In the genomic region with DNA sequence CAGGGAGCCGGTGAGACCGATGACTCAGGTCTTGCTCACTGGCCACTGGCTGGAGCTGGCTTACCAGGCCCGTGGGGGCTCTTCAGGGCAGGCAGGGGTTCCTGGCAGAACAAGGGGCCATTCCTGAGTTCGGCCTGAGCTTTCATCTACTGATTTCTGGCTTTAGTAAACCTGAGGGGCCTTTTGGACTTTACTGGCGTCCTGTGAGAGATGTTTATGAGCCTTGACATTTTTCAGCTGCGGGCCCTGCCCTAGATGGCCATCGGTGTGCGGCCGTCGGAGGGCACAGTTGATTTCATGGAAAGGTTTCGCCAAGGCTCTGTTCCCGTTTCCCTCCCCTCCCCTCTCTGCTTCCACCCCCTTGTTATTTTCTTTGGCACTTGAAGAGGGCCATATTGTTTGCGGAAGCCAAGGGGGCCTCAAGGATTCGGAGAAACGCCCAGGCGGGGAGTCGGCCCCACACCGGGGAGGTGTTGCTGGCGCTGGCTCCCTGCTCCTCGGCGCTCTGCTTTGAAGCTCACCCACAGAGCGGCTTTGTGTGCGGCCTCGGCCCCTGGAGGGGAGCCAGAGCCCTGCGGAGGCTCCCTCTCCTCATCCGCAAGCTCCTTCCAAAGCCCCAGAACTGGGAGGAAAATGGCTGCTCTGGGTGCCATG, we compare ENCODE assay signal across 21 cellular contexts. TPM values are rescaled to one million over a fixed set of nuclear protein-coding genes. Genes with fewer than 3 reads are reported as not detected.
DNase-seq lines count a peak whose midpoint lies in the region; ATAC-seq, FAIRE-seq and TF ChIP-seq lines count a peak whose summit lies in the region.
"Had no signal": no experiment of that assay in that cellular context is flagged by ENCODE, and none has a peak within 500 bp of the region (broad histone marks: within the 10 kb centered on the region; RNA-seq: fewer than 3 reads in every experiment).

No MANE protein-coding gene starts in this region.

- no peak overlapping the region for H3K4me3 Mint-ChIP-seq in astrocyte (ENCODE audit: unreplicated experiment)
- H3K4me3 Mint-ChIP-seq: CD4-positive, alpha-beta T cell; IgD-negative memory B cell; mesothelial cell of epicardium had no signal

- H3K27ac Mint-ChIP-seq in astrocyte (ENCODE audit: unreplicated experiment): no peak overlapping the region
- H3K27ac Mint-ChIP-seq: CD4-positive, alpha-beta T cell; IgD-negative memory B cell; mesothelial cell of epicardium had no signal

- DNase-seq in COR-L47 (lab: John Stamatoyannopoulos, UW): peak; percentile 91
- DNase-seq in astrocyte (ENCODE audit: low read depth): peak; percentile 29
- peak; percentile 76 to 87 for DNase-seq in left lung
- no peak for DNase-seq in medulla oblongata (ENCODE audit: extremely low spot score)
- no peak for DNase-seq in activated CD4-positive, CD25-positive, alpha-beta regulatory T cell (lab: John Stamatoyannopoulos, UW)
- DNase-seq in stimulated activated CD4-positive, alpha-beta T cell treated with anti-CD3 and anti-CD28 coated beads, Interleukin-1b, Interleukin-23, amount 100 ng/mL, for 48 hours: no peak
- DNase-seq: activated CD4-positive, alpha-beta T cell treated with anti-CD3 and anti-CD28 coated beads, Interleukin-2, amount 50 U/mL, for 4 hours; activated T-cell treated with anti-CD3 and anti-CD28 coated beads, Interleukin-2, amount 50 U/mL, for 48 hours; CD4-positive, alpha-beta T cell; DND-41; esophagus squamous epithelium; head of caudate nucleus; MV-4-11; NCI-H2171; Peyer's patch had no signal

- peaks cover 3% of the 10 kb centered on the region for H3K4me1 ChIP-seq in astrocyte (ENCODE audit: insufficient read depth, low read length)
- H3K4me1 ChIP-seq in left lung: peaks cover 3 to 6% of the 10 kb centered on the region in 2 donors
- H3K4me1 ChIP-seq: esophagus squamous epithelium, Peyer's patch had no signal

- no peak for FAIRE-seq in astrocyte (lab: Jason Lieb, UNC)

- TF ChIP-seq CTCF in astrocyte (IDR thresholded peaks at IDR 0.05; ENCODE audit: insufficient read depth, low read depth, low read length) (no peak), left lung (IDR thresholded peaks at IDR 0.05) (no peak)

- no peaks in the 10 kb centered on the region for H3K79me2 ChIP-seq in astrocyte (ENCODE audit: insufficient read depth, low read length)

- H4K20me1 ChIP-seq in astrocyte (ENCODE audit: insufficient read depth, low read length): no peaks in the 10 kb centered on the region

- no peaks in the 10 kb centered on the region for H3K9me3 Mint-ChIP-seq in astrocyte (ENCODE audit: unreplicated experiment)
- H3K9me3 Mint-ChIP-seq: activated naive CD4-positive, alpha-beta T cell treated with anti-CD3 and anti-CD28 coated beads, Interleukin-2, amount 50 U/mL, for 72 hours; CD4-positive, alpha-beta T cell; IgD-negative memory B cell; mesothelial cell of epicardium had no signal

- no peak for TF ChIP-seq RAD21 in Ishikawa (IDR thresholded peaks at IDR 0.05; ENCODE audit: low read depth)

- peaks cover 5% of the 10 kb centered on the region for H3K27me3 Mint-ChIP-seq in astrocyte (ENCODE audit: low read depth, unreplicated experiment)

- H2AFZ ChIP-seq in astrocyte (ENCODE audit: low read depth, low read length): peak overlapping the region; percentile 65

- H3K36me3 Mint-ChIP-seq in astrocyte (ENCODE audit: low read depth, unreplicated experiment): no peaks in the 10 kb centered on the region
- H3K36me3 Mint-ChIP-seq: activated naive CD4-positive, alpha-beta T cell treated with anti-CD3 and anti-CD28 coated beads, Interleukin-2, amount 50 U/mL, for 72 hours; IgD-negative memory B cell; mesothelial cell of epicardium had no signal

- H3K9ac ChIP-seq in astrocyte (ENCODE audit: low read length): no peak overlapping the region

- TF ChIP-seq EP300 in Ishikawa (IDR thresholded peaks at IDR 0.05; ENCODE audit: borderline replicate concordance): peak; percentile 71

- H3K36me3 ChIP-seq in astrocyte (ENCODE audit: insufficient read depth, low read length) (no peaks in the 10 kb centered on the region), left lung (no peaks in the 10 kb centered on the region)
- H3K36me3 ChIP-seq: cardiac muscle cell, esophagus squamous epithelium, Peyer's patch had no signal

- ATAC-seq in left lung (peak; percentile 76), HG02884 (IDR thresholded peaks at IDR 0.05; ENCODE audit: unreplicated experiment) (no peak)
- ATAC-seq: activated naive CD4-positive, alpha-beta T cell treated with anti-CD3 and anti-CD28 coated beads, Interleukin-2, amount 50 U/mL, for 72 hours had no signal

- intact Hi-C loops in left lung (cut with DNase I): loop anchor here in 1 of 2 donors (10.0 kb wide), 1 partner anchor 131 kb away; no protein-coding TSS in a partner anchor

- no peak overlapping the region for H3K4me3 ChIP-seq in astrocyte (ENCODE audit: insufficient read depth, low read depth, low read length)
- no peak overlapping the region for H3K4me3 ChIP-seq in left lung
- H3K4me3 ChIP-seq: cardiac muscle cell, esophagus squamous epithelium, Peyer's patch had no signal

- no peaks in the 10 kb centered on the region for H3K4me1 Mint-ChIP-seq in astrocyte (ENCODE audit: low read depth, unreplicated experiment)

- no peaks in the 10 kb centered on the region for H3K9me3 ChIP-seq in astrocyte (ENCODE audit: insufficient read depth, low read depth, low read length)
- H3K9me3 ChIP-seq in left lung: no peaks in the 10 kb centered on the region
- H3K9me3 ChIP-seq: esophagus squamous epithelium, Peyer's patch had no signal

- H3K4me2 ChIP-seq in astrocyte (ENCODE audit: low read length): peak overlapping the region; percentile 57

- H3K27ac ChIP-seq in astrocyte (ENCODE audit: low read depth, low read length): peak overlapping the region; percentile 28
- H3K27ac ChIP-seq in left lung: peak overlapping the region; percentile 20 to 76
- H3K27ac ChIP-seq: cardiac muscle cell, esophagus squamous epithelium, Peyer's patch had no signal

- H3K27me3 ChIP-seq in astrocyte (ENCODE audit: insufficient read depth, low read length) (no peaks in the 10 kb centered on the region), left lung (no peaks in the 10 kb centered on the region)
- H3K27me3 ChIP-seq: cardiac muscle cell, Peyer's patch had no signal

TF ChIP-seq in Ishikawa, 13 proteins besides CTCF, POLR2A, EP300 and RAD21:
- no peak for TF ChIP-seq TAF1 (IDR thresholded peaks at IDR 0.05; ENCODE audit: low read depth)
- TF ChIP-seq CEBPB (IDR thresholded peaks at IDR 0.05): no peak
- TF ChIP-seq NFIC (IDR thresholded peaks at IDR 0.05): peak; percentile 90
- TF ChIP-seq, protein P1, sequence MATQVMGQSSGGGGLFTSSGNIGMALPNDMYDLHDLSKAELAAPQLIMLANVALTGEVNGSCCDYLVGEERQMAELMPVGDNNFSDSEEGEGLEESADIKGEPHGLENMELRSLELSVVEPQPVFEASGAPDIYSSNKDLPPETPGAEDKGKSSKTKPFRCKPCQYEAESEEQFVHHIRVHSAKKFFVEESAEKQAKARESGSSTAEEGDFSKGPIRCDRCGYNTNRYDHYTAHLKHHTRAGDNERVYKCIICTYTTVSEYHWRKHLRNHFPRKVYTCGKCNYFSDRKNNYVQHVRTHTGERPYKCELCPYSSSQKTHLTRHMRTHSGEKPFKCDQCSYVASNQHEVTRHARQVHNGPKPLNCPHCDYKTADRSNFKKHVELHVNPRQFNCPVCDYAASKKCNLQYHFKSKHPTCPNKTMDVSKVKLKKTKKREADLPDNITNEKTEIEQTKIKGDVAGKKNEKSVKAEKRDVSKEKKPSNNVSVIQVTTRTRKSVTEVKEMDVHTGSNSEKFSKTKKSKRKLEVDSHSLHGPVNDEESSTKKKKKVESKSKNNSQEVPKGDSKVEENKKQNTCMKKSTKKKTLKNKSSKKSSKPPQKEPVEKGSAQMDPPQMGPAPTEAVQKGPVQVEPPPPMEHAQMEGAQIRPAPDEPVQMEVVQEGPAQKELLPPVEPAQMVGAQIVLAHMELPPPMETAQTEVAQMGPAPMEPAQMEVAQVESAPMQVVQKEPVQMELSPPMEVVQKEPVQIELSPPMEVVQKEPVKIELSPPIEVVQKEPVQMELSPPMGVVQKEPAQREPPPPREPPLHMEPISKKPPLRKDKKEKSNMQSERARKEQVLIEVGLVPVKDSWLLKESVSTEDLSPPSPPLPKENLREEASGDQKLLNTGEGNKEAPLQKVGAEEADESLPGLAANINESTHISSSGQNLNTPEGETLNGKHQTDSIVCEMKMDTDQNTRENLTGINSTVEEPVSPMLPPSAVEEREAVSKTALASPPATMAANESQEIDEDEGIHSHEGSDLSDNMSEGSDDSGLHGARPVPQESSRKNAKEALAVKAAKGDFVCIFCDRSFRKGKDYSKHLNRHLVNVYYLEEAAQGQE (IDR thresholded peaks at IDR 0.05; ENCODE audit: low read depth): no peak
- TF ChIP-seq EGR1 (IDR thresholded peaks at IDR 0.05): no peak
- TF ChIP-seq, protein P2, sequence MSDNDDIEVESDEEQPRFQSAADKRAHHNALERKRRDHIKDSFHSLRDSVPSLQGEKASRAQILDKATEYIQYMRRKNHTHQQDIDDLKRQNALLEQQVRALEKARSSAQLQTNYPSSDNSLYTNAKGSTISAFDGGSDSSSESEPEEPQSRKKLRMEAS (IDR thresholded peaks at IDR 0.05): no peak
- TF ChIP-seq CREB1 (IDR thresholded peaks at IDR 0.05; ENCODE audit: low read depth): no peak
- peak; percentile 74 for TF ChIP-seq TCF12 (IDR thresholded peaks at IDR 0.05; ENCODE audit: low read depth)
- no peak for TF ChIP-seq YY1 (IDR thresholded peaks at IDR 0.05; ENCODE audit: low read depth)
- TF ChIP-seq TEAD4 (IDR thresholded peaks at IDR 0.05): peak; percentile 13; the same call in 1 of the 2 replicates
- TF ChIP-seq ZBTB7A (IDR thresholded peaks at IDR 0.05; ENCODE audit: low read depth): peak; percentile 29
- 0 out of 2 replicates have a peak, but pooled peaks have one; percentile 33 for TF ChIP-seq FOXM1 (IDR thresholded peaks at IDR 0.05; ENCODE audit: borderline replicate concordance, low read depth)
- TF ChIP-seq, protein P3, sequence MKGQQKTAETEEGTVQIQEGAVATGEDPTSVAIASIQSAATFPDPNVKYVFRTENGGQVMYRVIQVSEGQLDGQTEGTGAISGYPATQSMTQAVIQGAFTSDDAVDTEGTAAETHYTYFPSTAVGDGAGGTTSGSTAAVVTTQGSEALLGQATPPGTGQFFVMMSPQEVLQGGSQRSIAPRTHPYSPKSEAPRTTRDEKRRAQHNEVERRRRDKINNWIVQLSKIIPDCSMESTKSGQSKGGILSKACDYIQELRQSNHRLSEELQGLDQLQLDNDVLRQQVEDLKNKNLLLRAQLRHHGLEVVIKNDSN (IDR thresholded peaks at IDR 0.05): no peak

RNA-seq across cellular contexts. Expression of a gene that starts 17.7 kb away (rescaled TPM):
- not detected in 2 replicates for total RNA-seq in astrocyte
- total RNA-seq in left lung: 1 to 10 TPM; 5.1 to 9.3 TPM
- total RNA-seq: activated naive CD4-positive, alpha-beta T cell treated with anti-CD3 and anti-CD28 coated beads, Interleukin-2, amount 50 U/mL, for 72 hours; cardiac muscle cell; CD4-positive, alpha-beta T cell; Peyer's patch had no signal

RNA-seq across cellular contexts. Expression of a gene that starts 57.1 kb away (rescaled TPM):
- 16.5 and 17.6 TPM in 2 replicates for total RNA-seq in astrocyte
- 100 to 1,000 TPM; 146 to 214 TPM for total RNA-seq in left lung

Comparison
In these comparisons a context has a peak if more than half of its experiments do, and no peak if none do; other contexts are left out.
1. DNase-seq: peak in COR-L47 (single experiment), astrocyte (single experiment) and left lung (2 of 2); none in medulla oblongata (single experiment), activated CD4-positive, CD25-positive, alpha-beta regulatory T cell (0 of 4) and stimulated activated CD4-positive, alpha-beta T cell treated with anti-CD3 and anti-CD28 coated beads, Interleukin-1b, Interleukin-23, amount 100 ng/mL, for 48 hours (single experiment).